7 cellular contexts compared by ENCODE assay signal in genomic region chr7:122394512-122394911, GRCh38.
"Had no signal": no experiment of that assay in that cellular context is flagged by ENCODE, and none has a peak within 500 bp of the region (broad histone marks: within the 10 kb centered on the region; RNA-seq: fewer than 3 reads in every experiment).

No MANE protein-coding gene starts in this region.

- H3K4me3 ChIP-seq: GM23248, K562 had no signal

- ATAC-seq: K562 had no signal

- H3K27ac ChIP-seq: GM23248 had no signal

- DNase-seq: GM23248, H9, HCEC 1CT, HFFc6, IMR-90, KG1 had no signal
